ENCODE assay signal across 1 cellular context in the genomic region with DNA sequence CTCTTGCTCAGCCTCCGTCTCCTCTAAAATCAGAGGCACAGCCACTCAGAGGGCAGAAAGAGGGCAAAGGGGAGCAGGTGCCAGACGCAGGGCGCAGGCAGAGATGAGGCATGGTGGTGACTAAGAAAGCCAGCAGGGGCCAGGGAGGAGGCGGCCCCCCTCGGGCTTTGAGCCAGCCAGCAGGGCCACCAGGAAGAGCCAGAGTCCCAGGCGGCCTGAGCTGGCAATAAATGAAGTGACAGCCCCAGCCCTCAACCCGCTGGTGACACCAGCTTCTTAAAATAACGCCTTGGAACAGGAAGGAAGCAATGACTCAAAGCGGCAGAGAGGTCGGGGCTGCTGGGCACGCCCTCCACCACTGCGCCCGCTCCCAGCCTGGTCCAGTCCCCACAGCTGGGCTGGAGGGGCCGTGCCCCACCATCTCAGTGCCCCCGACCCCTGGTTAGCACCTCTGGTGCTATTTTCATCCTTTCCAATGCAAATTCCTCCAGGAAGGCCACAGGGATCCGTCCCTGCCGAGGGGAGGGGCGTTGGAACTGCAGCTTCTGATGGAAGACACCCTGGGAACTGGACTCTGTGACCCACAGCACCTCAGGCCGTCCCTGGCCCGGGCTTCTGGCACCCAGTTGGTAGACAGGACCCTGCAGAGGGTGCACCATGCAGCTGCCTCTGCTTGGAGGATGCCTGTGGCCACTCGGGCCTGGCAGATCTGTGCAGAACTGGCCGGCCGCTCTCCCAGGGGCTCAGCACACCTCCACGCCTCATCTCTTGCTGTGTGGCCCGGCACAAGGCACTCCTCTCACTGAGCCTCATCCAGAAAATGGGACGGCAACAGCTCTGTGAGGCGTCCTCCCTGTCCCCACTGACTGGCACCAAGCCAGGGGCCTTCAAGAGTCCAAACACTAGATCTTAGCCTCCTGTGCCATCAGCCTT.
TF ChIP-seq lines count a peak whose summit lies in the region.

No MANE protein-coding gene starts in this region.

TF ChIP-seq in H1, 55 proteins besides CTCF, POLR2A, EP300 and RAD21 (continued from another document):
- TF ChIP-seq CEBPB (IDR thresholded peaks at IDR 0.05; ENCODE audit: low read depth, low read length), result no peak
TF ChIP-seq in H1: peak in this region for 0.
